ENCODE assay signal across 9 cellular contexts in the genomic region with DNA sequence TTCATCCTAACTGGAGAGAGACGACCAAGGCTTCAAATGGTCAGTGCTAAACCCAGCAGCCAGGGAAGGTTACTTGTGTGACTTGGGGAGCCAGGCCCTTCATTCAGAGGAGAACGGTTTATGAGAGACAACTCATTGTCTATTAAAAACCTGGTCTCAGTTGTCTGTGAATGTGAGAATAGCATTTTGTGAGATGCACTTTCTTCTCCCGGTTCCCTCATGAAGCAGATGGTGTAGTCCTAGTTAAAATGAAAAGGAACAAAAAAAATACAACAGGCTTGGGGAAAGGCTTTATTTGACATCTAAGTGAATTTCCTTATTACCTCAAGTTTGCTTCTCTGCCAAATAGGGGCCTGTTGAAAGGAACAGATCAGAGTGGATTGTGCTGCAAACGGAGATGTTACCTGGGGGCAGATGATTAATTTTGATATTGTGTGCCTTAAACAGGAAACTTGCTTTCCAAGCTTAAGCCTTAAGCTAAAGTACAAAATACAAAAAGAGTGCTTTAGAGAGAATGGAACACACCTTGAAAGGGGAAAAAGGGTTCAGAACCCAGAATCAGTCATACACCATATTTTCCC.
DNase-seq lines count a peak whose midpoint lies in the region; ATAC-seq and FAIRE-seq lines count a peak whose summit lies in the region.
"Had no signal": no experiment of that assay in that cellular context is flagged by ENCODE, and none has a peak within 500 bp of the region (broad histone marks: within the 10 kb centered on the region; RNA-seq: fewer than 3 reads in every experiment).

No MANE protein-coding gene starts in this region.

- DNase-seq in Ammon's horn (ENCODE audit: low spot score) (peak; percentile 21), NCI-H446 treated with DMSO at 0.1 percent for 48 hours (lab: John Stamatoyannopoulos, UW) (no peak), urothelium cell line (ENCODE audit: low spot score) (no peak), GF-D8 (lab: John Stamatoyannopoulos, UW) (no peak)

- ATAC-seq in GM19324 (IDR thresholded peaks at IDR 0.05; ENCODE audit: low FRiP score, unreplicated experiment) (peak; percentile 30), HG03064 (IDR thresholded peaks at IDR 0.05; ENCODE audit: low read depth, unreplicated experiment) (peak; percentile 35), HG03097 (IDR thresholded peaks at IDR 0.05; ENCODE audit: low FRiP score, unreplicated experiment) (no peak)
- ATAC-seq: HepG2 had no signal

- peak overlapping the region; percentile 41 for H3K27ac ChIP-seq in angular gyrus (ENCODE audit: low read depth, low read length)

- no peak for FAIRE-seq in urothelium cell line (lab: Jason Lieb, UNC)
- FAIRE-seq: HepG2 had no signal
